In the genomic region with DNA sequence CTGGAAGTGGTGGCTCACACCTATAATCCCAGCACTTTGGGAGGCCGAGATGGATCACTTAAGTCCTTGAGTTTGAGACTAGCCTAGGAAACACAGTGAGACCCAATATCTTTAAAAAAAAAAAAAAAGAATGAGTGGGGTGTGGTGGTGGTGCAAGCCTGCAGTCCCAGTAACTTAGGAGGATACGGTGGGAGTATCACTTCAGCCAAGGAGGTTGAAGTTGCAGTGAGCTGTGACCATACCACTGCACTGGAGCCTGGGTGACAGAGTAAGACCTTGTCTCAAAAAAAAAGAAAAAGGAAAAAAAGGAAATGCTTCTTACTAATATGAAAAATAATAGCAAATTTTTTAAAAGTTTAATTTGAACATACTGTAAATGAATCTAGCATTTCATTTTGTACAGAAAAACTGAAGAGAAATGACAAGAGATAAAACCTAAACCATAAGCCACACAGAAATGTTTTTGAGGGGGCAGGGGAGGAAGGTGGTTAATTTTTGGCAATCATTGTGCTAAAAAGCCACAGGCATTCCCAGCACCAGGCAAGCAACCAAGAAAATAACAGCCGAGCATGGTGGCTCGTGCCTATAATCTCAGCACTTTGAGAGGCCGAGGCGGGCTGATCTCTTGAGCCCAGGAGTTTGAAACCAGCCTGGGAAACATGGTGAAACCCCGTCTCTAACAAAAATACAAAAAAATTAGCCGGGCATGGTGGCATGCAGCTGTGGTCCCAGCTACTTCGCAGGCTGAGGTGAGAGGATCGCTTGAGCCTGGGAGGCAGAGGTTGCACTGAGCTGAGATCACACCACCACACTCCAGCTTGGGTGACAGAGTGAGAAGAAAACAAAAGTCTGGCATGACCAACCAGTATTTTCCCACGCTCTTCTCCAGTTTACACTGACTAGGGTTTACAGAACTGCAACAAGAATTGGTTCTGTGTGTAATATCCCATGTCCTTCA, we compare ENCODE assay signal across 10 cellular contexts.
DNase-seq lines count a peak whose midpoint lies in the region; ATAC-seq, FAIRE-seq and TF ChIP-seq lines count a peak whose summit lies in the region.
"Had no signal": no experiment of that assay in that cellular context is flagged by ENCODE, and none has a peak within 500 bp of the region (broad histone marks: within the 10 kb centered on the region; RNA-seq: fewer than 3 reads in every experiment).

No MANE protein-coding gene starts in this region.

- H3K27me3 Mint-ChIP-seq in astrocyte (ENCODE audit: low read depth, unreplicated experiment): no peaks in the 10 kb centered on the region
- H3K27me3 Mint-ChIP-seq in natural killer cell treated with Interleukin-12 subunit alpha and Interleukin-12 subunit beta and Interleukin-15 and Interleukin-18, amount 100 ng/mL, for 72 hours: no peaks in the 10 kb centered on the region
- H3K27me3 Mint-ChIP-seq in T-helper 2 cell treated with Interferon-gamma antibody and Interleukin-4, amounts not matched to agents 5 μg/mL and 100 μg/mL, for 36 hours (ENCODE audit: low read depth): peaks cover 9% of the 10 kb centered on the region

- no peak overlapping the region for H3K4me3 Mint-ChIP-seq in astrocyte (ENCODE audit: unreplicated experiment)
- H3K4me3 Mint-ChIP-seq in natural killer cell treated with Interleukin-12 subunit alpha and Interleukin-12 subunit beta and Interleukin-15 and Interleukin-18, amount 100 ng/mL, for 72 hours: peak overlapping the region; percentile 40
- no peak overlapping the region for H3K4me3 Mint-ChIP-seq in T-helper 2 cell treated with Interferon-gamma antibody and Interleukin-4, amounts not matched to agents 5 μg/mL and 100 μg/mL, for 36 hours

- ATAC-seq in HG02981 (IDR thresholded peaks at IDR 0.05; ENCODE audit: unreplicated experiment) (peak; percentile 54), HG02588 (IDR thresholded peaks at IDR 0.05; ENCODE audit: unreplicated experiment) (no peak)
- ATAC-seq in natural killer cell treated with Interleukin-12 subunit alpha and Interleukin-12 subunit beta and Interleukin-15 and Interleukin-18, amount 100 ng/mL, for 72 hours: peak; percentile 56 to 75

- FAIRE-seq in astrocyte (lab: Jason Lieb, UNC): no peak

- H3K9ac ChIP-seq in astrocyte (ENCODE audit: low read length): no peak overlapping the region

- H3K27me3 ChIP-seq in GM06990 (replicated peaks; ENCODE audit: control insufficient read depth, insufficient read depth, low read length) (no peaks in the 10 kb centered on the region), astrocyte (ENCODE audit: insufficient read depth, low read length) (no peaks in the 10 kb centered on the region)
- H3K27me3 ChIP-seq: sigmoid colon, stomach had no signal

- H3K27ac Mint-ChIP-seq in astrocyte (ENCODE audit: unreplicated experiment): peak overlapping the region; percentile 58
- peak overlapping the region; percentile 39 to 48 for H3K27ac Mint-ChIP-seq in natural killer cell treated with Interleukin-12 subunit alpha and Interleukin-12 subunit beta and Interleukin-15 and Interleukin-18, amount 100 ng/mL, for 72 hours
- no peak overlapping the region for H3K27ac Mint-ChIP-seq in T-helper 2 cell treated with Interferon-gamma antibody and Interleukin-4, amounts not matched to agents 5 μg/mL and 100 μg/mL, for 36 hours

- no peak overlapping the region for H2AFZ ChIP-seq in astrocyte (ENCODE audit: low read depth, low read length)

- peak overlapping the region; percentile 51 for H3K4me2 ChIP-seq in astrocyte (ENCODE audit: low read length)

- no peaks in the 10 kb centered on the region for H4K20me1 ChIP-seq in astrocyte (ENCODE audit: insufficient read depth, low read length)

- H3K9me3 ChIP-seq in astrocyte (ENCODE audit: insufficient read depth, low read depth, low read length): no peaks in the 10 kb centered on the region
- H3K9me3 ChIP-seq: sigmoid colon, stomach had no signal

- DNase-seq in GM06990 (ENCODE audit: extremely low read depth, insufficient read length) (peak; percentile 59), astrocyte (ENCODE audit: low read depth) (peak; percentile 79), NCI-H1092 treated with DMSO at 0.1 percent for 48 hours (lab: John Stamatoyannopoulos, UW) (no peak), HPDE6-E6E7 (ENCODE audit: extremely low spot score) (no peak)
- peak; percentile 68 for DNase-seq in natural killer cell treated with Interleukin-12 subunit alpha and Interleukin-12 subunit beta and Interleukin-15 and Interleukin-18, amount 100 ng/mL, for 72 hours (ENCODE audit: low spot score)
- DNase-seq in T-helper 2 cell treated with Interferon-gamma antibody and Interleukin-4, amounts not matched to agents 5 μg/mL and 100 μg/mL, for 36 hours (ENCODE audit: low spot score): no peak
- DNase-seq: sigmoid colon, stomach had no signal

- H3K9me3 Mint-ChIP-seq in astrocyte (ENCODE audit: unreplicated experiment): no peaks in the 10 kb centered on the region
- H3K9me3 Mint-ChIP-seq in natural killer cell treated with Interleukin-12 subunit alpha and Interleukin-12 subunit beta and Interleukin-15 and Interleukin-18, amount 100 ng/mL, for 72 hours: no peaks in the 10 kb centered on the region
- no peaks in the 10 kb centered on the region for H3K9me3 Mint-ChIP-seq in T-helper 2 cell treated with Interferon-gamma antibody and Interleukin-4, amounts not matched to agents 5 μg/mL and 100 μg/mL, for 36 hours

- peaks cover 2% of the 10 kb centered on the region for H3K36me3 Mint-ChIP-seq in astrocyte (ENCODE audit: low read depth, unreplicated experiment)
- no peaks in the 10 kb centered on the region for H3K36me3 Mint-ChIP-seq in natural killer cell treated with Interleukin-12 subunit alpha and Interleukin-12 subunit beta and Interleukin-15 and Interleukin-18, amount 100 ng/mL, for 72 hours
- H3K36me3 Mint-ChIP-seq in T-helper 2 cell treated with Interferon-gamma antibody and Interleukin-4, amounts not matched to agents 5 μg/mL and 100 μg/mL, for 36 hours (ENCODE audit: low read depth): no peaks in the 10 kb centered on the region

- no peak for TF ChIP-seq CTCF in GM06990 (IDR thresholded peaks at IDR 0.05; ENCODE audit: insufficient read depth, low read length, poor library complexity, severe bottlenecking)
- TF ChIP-seq CTCF in astrocyte (IDR thresholded peaks at IDR 0.05; ENCODE audit: insufficient read depth, low read depth, low read length): no peak

- no peaks in the 10 kb centered on the region for H3K79me2 ChIP-seq in astrocyte (ENCODE audit: insufficient read depth, low read length)

- H3K4me3 ChIP-seq in GM06990 (replicated peaks; ENCODE audit: low read depth, low read length): no peak overlapping the region
- no peak overlapping the region for H3K4me3 ChIP-seq in astrocyte (ENCODE audit: insufficient read depth, low read depth, low read length)
- H3K4me3 ChIP-seq: sigmoid colon, stomach had no signal

- peaks cover 47% of the 10 kb centered on the region for H3K4me1 Mint-ChIP-seq in astrocyte (ENCODE audit: low read depth, unreplicated experiment)
- H3K4me1 Mint-ChIP-seq in natural killer cell treated with Interleukin-12 subunit alpha and Interleukin-12 subunit beta and Interleukin-15 and Interleukin-18, amount 100 ng/mL, for 72 hours (ENCODE audit: low read depth in 2 of 2): peaks cover 59 to 67% of the 10 kb centered on the region in 2 donors
- peaks cover 16% of the 10 kb centered on the region for H3K4me1 Mint-ChIP-seq in T-helper 2 cell treated with Interferon-gamma antibody and Interleukin-4, amounts not matched to agents 5 μg/mL and 100 μg/mL, for 36 hours (ENCODE audit: low read depth)

- peaks cover 15% of the 10 kb centered on the region for H3K4me1 ChIP-seq in astrocyte (ENCODE audit: insufficient read depth, low read length)
- H3K4me1 ChIP-seq: sigmoid colon, stomach had no signal

- no peak overlapping the region for H3K27ac ChIP-seq in astrocyte (ENCODE audit: low read depth, low read length)
- H3K27ac ChIP-seq: sigmoid colon, stomach had no signal

- no peaks in the 10 kb centered on the region for H3K36me3 ChIP-seq in GM06990 (ENCODE audit: control insufficient read depth, insufficient read depth, low read length)
- H3K36me3 ChIP-seq in astrocyte (ENCODE audit: insufficient read depth, low read length): no peaks in the 10 kb centered on the region
- H3K36me3 ChIP-seq: sigmoid colon, stomach had no signal

Comparison
In these comparisons a context has a peak if more than half of its experiments do, and no peak if none do; other contexts are left out.
1. DNase-seq: peak in GM06990 (single experiment), astrocyte (single experiment) and natural killer cell treated with Interleukin-12 subunit alpha and Interleukin-12 subunit beta and Interleukin-15 and Interleukin-18, amount 100 ng/mL, for 72 hours (single experiment); none in NCI-H1092 treated with DMSO at 0.1 percent for 48 hours (single experiment), HPDE6-E6E7 (single experiment) and T-helper 2 cell treated with Interferon-gamma antibody and Interleukin-4, amounts not matched to agents 5 μg/mL and 100 μg/mL, for 36 hours (single experiment).